ENCODE assay signal across 10 cellular contexts in genomic region chr16:4288148-4288921, GRCh38. TPM values are rescaled to one million over a fixed set of nuclear protein-coding genes. Genes with fewer than 3 reads are reported as not detected.
DNase-seq lines count a peak whose midpoint lies in the region; ATAC-seq, FAIRE-seq and TF ChIP-seq lines count a peak whose summit lies in the region.
"Had no signal": no experiment of that assay in that cellular context is flagged by ENCODE, and none has a peak within 500 bp of the region (broad histone marks: within the 10 kb centered on the region; RNA-seq: fewer than 3 reads in every experiment).

No MANE protein-coding gene starts in this region.

- no peaks in the 10 kb centered on the region for H3K36me3 ChIP-seq in Panc1 (ENCODE audit: control insufficient read depth, insufficient read depth, low read length)
- H3K36me3 ChIP-seq in pancreas = no peaks in the 10 kb centered on the region
- no peaks in the 10 kb centered on the region for H3K36me3 ChIP-seq in tibial artery

- peak overlapping the region; percentile 25 for H3K27ac ChIP-seq in Panc1 (ENCODE audit: low read length)
- H3K27ac ChIP-seq in pancreas = no peak overlapping the region
- no peak overlapping the region for H3K27ac ChIP-seq in tibial artery
- H3K27ac ChIP-seq: skin epidermis had no signal

- H3K4me1 ChIP-seq in Panc1 (ENCODE audit: control insufficient read depth, insufficient read depth, low read length) = peaks cover 34% of the 10 kb centered on the region
- peaks cover 0 to 3% (median 0%) of the 10 kb centered on the region in 3 donors for H3K4me1 ChIP-seq in pancreas
- peaks cover 0 to 47% (median 28%) of the 10 kb centered on the region in 4 donors for H3K4me1 ChIP-seq in tibial artery

- peak; percentile 99 for TF ChIP-seq CTCF in Panc1 (IDR thresholded peaks at IDR 0.05)
- TF ChIP-seq CTCF in foreskin fibroblast (IDR thresholded peaks at IDR 0.05; ENCODE audit: low read depth, low read length) = peak; percentile 99
- peak; percentile 85 to 94 (median 90) for TF ChIP-seq CTCF in pancreas (IDR thresholded peaks at IDR 0.05)
- TF ChIP-seq CTCF in tibial artery (IDR thresholded peaks at IDR 0.05) = peak; percentile 88 to 94

- peak; percentile 76 for ATAC-seq in HG02981 (IDR thresholded peaks at IDR 0.05; ENCODE audit: unreplicated experiment)
- peak; percentile 82 for ATAC-seq in Panc1
- ATAC-seq in pancreas = peak; percentile 86 to 96 (median 92)

- H3K9me3 ChIP-seq in Panc1 (ENCODE audit: control insufficient read depth, insufficient read depth, low read depth, low read length) (no peaks in the 10 kb centered on the region), pancreas (no peaks in the 10 kb centered on the region), tibial artery (no peaks in the 10 kb centered on the region)

- H3K27me3 ChIP-seq in Panc1 (ENCODE audit: control insufficient read depth, insufficient read depth, low read length) = no peaks in the 10 kb centered on the region
- no peaks in the 10 kb centered on the region for H3K27me3 ChIP-seq in pancreas
- H3K27me3 ChIP-seq in tibial artery = no peaks in the 10 kb centered on the region

- FAIRE-seq in pancreas (lab: Jason Lieb, UNC) = no peak
- FAIRE-seq: G401.6 had no signal

- BruUV-seq in Panc1 (replicated peaks; lab: Mats Ljungman, UMichigan) = no TSS peak

- WGBS in pancreas, 2 donors = 9 to 12% methylated on average over 22 of the region's 22 CpGs

- intact Hi-C loops in Panc1 (cut with micrococcal nuclease; ENCODE audit: unreplicated experiment) = loop anchor here (1.0 kb wide), 1 partner anchor 42 kb away; no protein-coding TSS in a partner anchor
- intact Hi-C loops in pancreas (cut with DNase I) = loop anchor here (2.0 to 10.0 kb wide), 4 partner anchors 40 to 116 kb away; no protein-coding TSS in a partner anchor
- intact Hi-C loops in tibial artery (cut with DNase I; ENCODE audit: low total_unique reads) = loop anchor here (2.0 kb wide), 1 partner anchor 40 kb away; no protein-coding TSS in a partner anchor

- DNase-seq in NCI-H2107 (lab: John Stamatoyannopoulos, UW) (peak; percentile 21), NCI-H2107 treated with DMSO at 0.1 percent for 48 hours (lab: John Stamatoyannopoulos, UW; ENCODE audit: unreplicated experiment) (no peak), Panc1 (ENCODE audit: low read depth, low spot score) (no peak), foreskin fibroblast (peak; percentile 54 to 82), pancreas (peak; percentile 62 to 95 (median 80)), tibial artery (peak; percentile 62 to 84)
- peak; percentile 67 to 71 for DNase-seq in activated T-helper 1 cell treated with anti-CD3 and anti-CD28 coated beads, Interleukin-2, amount 50 U/mL, for 16 hours (ENCODE audit: low read depth in 1 of 2, low spot score in 1 of 2)

- H3K4me3 ChIP-seq in Panc1 (ENCODE audit: low read depth in 2 of 2, low read length in 2 of 2) (peak overlapping the region in 1 of 2 experiments; percentile 30; a peak in 2 of 4 replicates), foreskin fibroblast (ENCODE audit: low read depth in 1 of 2, low read length in 2 of 2) (no peak overlapping the region), pancreas (no peak overlapping the region), tibial artery (no peak overlapping the region)

- POLR2A ChIA-PET in Panc1 (lab: Charles Lee) = no interaction called here

- CTCF ChIA-PET in Panc1 (lab: Charles Lee) = interaction anchor here (0.6 to 1.2 kb wide), 12 partner anchors 8 to 58 kb away, joined by 3 to 12 read pairs (median 5); no protein-coding TSS in a partner anchor

- in situ Hi-C loops in Panc1 (cut with HindIII; ENCODE audit: low pct_unique_long_range_greater_than_20kb, low sequenced_read_pairs) = no loop called here

RNA-seq across cellular contexts. Expression of gene TFAP4, which starts 15.5 kb away (rescaled TPM):
- 11.1 TPM for total RNA-seq in Panc1 (2021; ENCODE audit: unreplicated experiment)
- polyA plus RNA-seq in Panc1 (2012; ENCODE audit: insufficient read length) = 18.7 TPM
- 10 to 100 TPM in 4 of 6 donors, 1 to 10 TPM in 2; 8.6 to 17.9 (median 12.9) TPM for total RNA-seq in pancreas
- 10 to 100 TPM in 1 of 2 donors, 1 to 10 TPM in 1; 6.1 to 10.7 TPM for polyA plus RNA-seq in pancreas

RNA-seq across cellular contexts. Expression of gene GLIS2, which starts 27.5 kb away (rescaled TPM):
- total RNA-seq in Panc1 (2021; ENCODE audit: unreplicated experiment) (87.3 TPM), pancreas (10 to 100 TPM in 4 of 6 donors, 1 to 10 TPM in 2; 5.5 to 14.9 (median 10.9) TPM)
- 78.7 TPM for polyA plus RNA-seq in Panc1 (2012; ENCODE audit: insufficient read length)
- polyA plus RNA-seq in pancreas = 10 to 100 TPM in 1 of 2 donors, 1 to 10 TPM in 1; 7.3 to 15.1 TPM

RNA-seq across cellular contexts. Expression of gene SRL, which starts 46.5 kb away (rescaled TPM):
- not detected for total RNA-seq in Panc1 (2021; ENCODE audit: unreplicated experiment)
- not detected for polyA plus RNA-seq in Panc1 (2012; ENCODE audit: insufficient read length)
- under 1 TPM; 0.12 to 0.24 (median 0.19) TPM for total RNA-seq in pancreas
- polyA plus RNA-seq in pancreas = under 1 TPM; 0.40 to 0.42 TPM

Comparison
In these comparisons a context has a peak if more than half of its experiments do, and no peak if none do; other contexts are left out.
1. DNase-seq: peak in NCI-H2107 (single experiment), activated T-helper 1 cell treated with anti-CD3 and anti-CD28 coated beads, Interleukin-2, amount 50 U/mL, for 16 hours (2 of 2), foreskin fibroblast (2 of 2), pancreas (6 of 6) and tibial artery (2 of 2); none in NCI-H2107 treated with DMSO at 0.1 percent for 48 hours (single experiment) and Panc1 (single experiment).
2. Peak in every context shown above with its lines, with median percentiles within 50 percentile points of each other: ATAC-seq and CTCF ChIP-seq.